Comparison of ENCODE assay signal across 9 cellular contexts in genomic region chr17:7041607-7042506, GRCh38. TPM values are rescaled to one million over a fixed set of nuclear protein-coding genes. Genes with fewer than 3 reads are reported as not detected.
A peak's percentile ranks its signal among the peaks of the same experiment; 100 is the strongest.
DNase-seq lines count a peak whose midpoint lies in the region; ATAC-seq and TF ChIP-seq lines count a peak whose summit lies in the region.
"Had no signal": no experiment of that assay in that cellular context is flagged by ENCODE, and none has a peak within 500 bp of the region (broad histone marks: within the 10 kb centered on the region; RNA-seq: fewer than 3 reads in every experiment).

No MANE protein-coding gene starts in this region.

- POLR2A ChIA-PET in A673 (lab: Charles Lee; ENCODE audit: low non-redundant PET), result no interaction called here
- POLR2A ChIA-PET in HEK293 (lab: Yijun Ruan, JAX), result interaction anchor here (0.7 kb wide), 1 partner anchor 125 kb away, joined by 6 read pairs; no protein-coding TSS in a partner anchor

- H3K9me3 ChIP-seq in A673 (ENCODE audit: low read depth, low read length, poor library complexity, severe bottlenecking) (no peaks in the 10 kb centered on the region), HEK293 (ENCODE audit: control insufficient read depth, insufficient read depth, low read depth, low read length) (no peaks in the 10 kb centered on the region), mesodermal cell (ENCODE audit: control insufficient read depth, low read length) (no peaks in the 10 kb centered on the region)

- WGBS in mesodermal cell (ENCODE audit: insufficient coverage in 2 of 2), 2 experiments, result 11 to 14% methylated on average over 29 to 35 of the region's 44 CpGs

- H3K27ac ChIP-seq in A673 (ENCODE audit: low read depth, low read length, poor library complexity, severe bottlenecking) (peak overlapping the region; percentile 37), HEK293 (ENCODE audit: extremely low read depth, low read depth, low read length) (no peak overlapping the region), cingulate gyrus (ENCODE audit: low read depth, low read length) (peak overlapping the region; percentile 29), mesodermal cell (ENCODE audit: low read depth, low read length, severe bottlenecking) (no peak overlapping the region)

- H3K4me3 ChIP-seq in A673 (ENCODE audit: low read depth, low read length, poor library complexity, severe bottlenecking), result peak overlapping the region; percentile 54
- H3K4me3 ChIP-seq in HEK293 (ENCODE audit: low read depth, low read length), result no peak overlapping the region
- peak overlapping the region; percentile 11 for H3K4me3 ChIP-seq in mesodermal cell (ENCODE audit: extremely low read depth, insufficient read depth, low read length, poor library complexity, severe bottlenecking)

- intact Hi-C loops in A673 (cut with micrococcal nuclease; ENCODE audit: unreplicated experiment), result loop anchor here (10.0 kb wide), 1 partner anchor 643 kb away; the partner anchor contains the start of genes TP53 and WRAP53

- H3K36me3 ChIP-seq in A673 (ENCODE audit: insufficient read depth, low read length, poor library complexity, severe bottlenecking) (no peaks in the 10 kb centered on the region), HEK293 (ENCODE audit: control insufficient read depth in 2 of 2, insufficient read depth in 1 of 2, low read length in 2 of 2) (peaks cover 0 to 4% of the 10 kb centered on the region in 2 experiments; a peak in 1 of 3 replicates), mesodermal cell (ENCODE audit: control insufficient read depth, insufficient read depth, low read length) (no peaks in the 10 kb centered on the region)

- ATAC-seq in HG03565 (IDR thresholded peaks at IDR 0.05; ENCODE audit: unreplicated experiment) (no peak), HG02885 (IDR thresholded peaks at IDR 0.05; ENCODE audit: poor library complexity, unreplicated experiment) (no peak)

- H3K27me3 ChIP-seq in A673 (replicated peaks; ENCODE audit: insufficient read depth, low read depth, low read length, poor library complexity), result no peaks in the 10 kb centered on the region

- TF ChIP-seq CTCF in A673 (conservative IDR thresholded peaks at IDR 0.05; ENCODE audit: low read depth, low read length), result no peak
- TF ChIP-seq CTCF in HEK293 (tag by site-specific recombination; IDR thresholded peaks at IDR 0.05), result no peak

- TSS peak; percentile 30 for BruUV-seq in A673 (replicated peaks; lab: Mats Ljungman, UMichigan)

- H3K4me1 ChIP-seq in A673 (ENCODE audit: insufficient read depth, low read length, poor library complexity, severe bottlenecking), result peaks cover 22% of the 10 kb centered on the region
- H3K4me1 ChIP-seq in HEK293 (ENCODE audit: control insufficient read depth, insufficient read depth, low read length), result peaks cover 6% of the 10 kb centered on the region; the same call in 1 of the 2 replicates
- H3K4me1 ChIP-seq in mesodermal cell (ENCODE audit: control insufficient read depth, insufficient read depth, low read length, poor library complexity, severe bottlenecking), result peaks cover 18% of the 10 kb centered on the region

- DNase-seq in A673 (ENCODE audit: low spot score) (peak; percentile 38), NCI-H1105 (lab: John Stamatoyannopoulos, UW) (no peak), MV-4-11 (lab: John Stamatoyannopoulos, UW) (no peak)

- CTCF ChIA-PET in A673 (lab: Charles Lee), result interaction anchor here (2.9 kb wide), 1 partner anchor 91 kb away, joined by 7 read pairs; no protein-coding TSS in a partner anchor
- CTCF ChIA-PET in HEK293 (lab: Yijun Ruan, JAX), result interaction anchor here (0.5 to 2.8 kb wide), 5 partner anchors 10 to 333 kb away, joined by 3 to 12 read pairs (median 4); no protein-coding TSS in a partner anchor

TF ChIP-seq in HEK293, 187 proteins besides CTCF, POLR2A, EP300 and RAD21:
- TF ChIP-seq EGR2 (tag by site-specific recombination; IDR thresholded peaks at IDR 0.05; ENCODE audit: low read depth) (peak; percentile 32; the same call in 1 of the 2 replicates), ZNF529 (tag by site-specific recombination; IDR thresholded peaks at IDR 0.05; ENCODE audit: insufficient replicate concordance) (no peak), ZFHX2 (tag by site-specific recombination; conservative IDR thresholded peaks at IDR 0.05) (peak; percentile 72), GLIS1 (tag by site-specific recombination; IDR thresholded peaks at IDR 0.05) (peak; percentile 80), GLIS2 (tag by site-specific recombination; IDR thresholded peaks at IDR 0.05) (peak; percentile 52; the same call in 1 of the 2 replicates), ZNF658 (tag by site-specific recombination; IDR thresholded peaks at IDR 0.05) (no peak), ZIC2 (tag by site-specific recombination; IDR thresholded peaks at IDR 0.05) (peak; percentile 51)

RNA-seq across cellular contexts. Expression of gene SLC16A11, which starts 2.0 kb away (rescaled TPM):
- total RNA-seq in A673 (2021), result 0.47 and 1.3 TPM in 2 replicates
- 0.33 TPM for polyA plus RNA-seq in mesodermal cell (2013, experiment 1 of 2)
- polyA plus RNA-seq in mesodermal cell (2013, experiment 2 of 2), result not detected
- total RNA-seq: RPMI7951 had no signal

RNA-seq across cellular contexts. Expression of gene SLC16A13, which starts 6.0 kb away (rescaled TPM):
- total RNA-seq in A673 (2021), result 11.7 and 15.5 TPM in 2 replicates
- 8.1 TPM for polyA plus RNA-seq in mesodermal cell (2013, experiment 1 of 2)
- 7.1 TPM for polyA plus RNA-seq in mesodermal cell (2013, experiment 2 of 2)

RNA-seq across cellular contexts. Expression of gene BCL6B, which starts 19.0 kb away (rescaled TPM):
- total RNA-seq in A673 (2021), result 0.44 and 0.58 TPM in 2 replicates
- 12.5 TPM for polyA plus RNA-seq in mesodermal cell (2013, experiment 1 of 2)
- 8.3 TPM for polyA plus RNA-seq in mesodermal cell (2013, experiment 2 of 2)
- total RNA-seq: RPMI7951 had no signal

RNA-seq across cellular contexts. Expression of gene RNASEK, which starts 29.4 kb away (rescaled TPM):
- 246 and 258 TPM in 2 replicates for total RNA-seq in A673 (2021)
- 315 TPM for polyA plus RNA-seq in mesodermal cell (2013, experiment 1 of 2)
- polyA plus RNA-seq in mesodermal cell (2013, experiment 2 of 2), result 270 TPM

RNA-seq across cellular contexts. Expression of gene CLEC10A, which starts 38.2 kb away (rescaled TPM):
- total RNA-seq in A673 (2021), result not detected in 2 replicates
- polyA plus RNA-seq in mesodermal cell (2013, experiment 1 of 2), result not detected
- not detected for polyA plus RNA-seq in mesodermal cell (2013, experiment 2 of 2)
- total RNA-seq: RPMI7951 had no signal

Comparison
In these comparisons a context has a peak if more than half of its experiments do, and no peak if none do; other contexts are left out.
1. H3K27ac ChIP-seq: peak in A673 (single experiment) and cingulate gyrus (single experiment); none in HEK293 (single experiment) and mesodermal cell (single experiment).